ENCODE assay signal across 8 cellular contexts in the genomic region with DNA sequence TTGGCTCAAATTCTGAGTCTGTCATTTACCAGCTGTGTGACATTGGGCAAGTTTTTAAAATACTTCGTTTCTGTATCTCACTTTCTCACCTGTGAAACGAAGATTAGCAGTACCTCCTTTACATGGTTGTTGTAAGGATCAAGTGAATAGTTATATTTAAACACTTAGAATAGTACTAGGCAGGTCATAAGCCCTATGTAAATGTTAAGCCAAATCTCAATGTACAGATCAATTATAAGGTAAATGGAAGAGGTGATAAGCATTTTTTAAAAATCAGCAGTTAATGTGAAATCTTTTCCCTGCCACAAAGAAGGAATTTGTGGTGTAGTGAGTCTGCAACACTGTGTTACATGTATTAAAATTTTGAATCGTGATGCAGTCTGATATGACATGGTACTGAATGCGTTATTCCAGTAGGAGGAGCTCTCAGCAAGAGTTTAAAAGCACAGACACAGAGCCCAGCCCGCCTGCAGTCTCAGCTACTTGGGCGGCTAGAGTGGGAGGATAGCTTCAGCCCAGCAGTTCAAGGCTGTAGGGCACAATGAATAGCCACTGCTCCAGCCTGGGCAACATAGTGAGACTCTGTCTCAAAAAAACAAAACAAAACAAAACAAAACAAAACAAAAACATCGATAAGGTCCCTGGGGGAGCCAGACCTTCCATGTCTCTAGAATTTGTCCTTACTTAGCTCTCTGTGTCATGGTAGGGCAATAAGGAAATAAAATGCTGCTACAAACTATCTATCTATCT. TPM values are rescaled to one million over a fixed set of nuclear protein-coding genes. Genes with fewer than 3 reads are reported as not detected.
DNase-seq lines count a peak whose midpoint lies in the region; ATAC-seq, FAIRE-seq and TF ChIP-seq lines count a peak whose summit lies in the region.

No MANE protein-coding gene starts in this region.

- ATAC-seq in GM18511 (IDR thresholded peaks at IDR 0.05; ENCODE audit: unreplicated experiment), result peak; percentile 98
- peak; percentile 82 for ATAC-seq in HG03025 (IDR thresholded peaks at IDR 0.05; ENCODE audit: low FRiP score, unreplicated experiment)

- TF ChIP-seq CTCF in AG09309 (IDR thresholded peaks at IDR 0.05; ENCODE audit: control insufficient read depth, insufficient read depth, low read depth, low read length, missing control alignments) (peak; percentile 65), bronchial epithelial cell (IDR thresholded peaks at IDR 0.05; ENCODE audit: insufficient read depth, low read length, severe bottlenecking) (peak; percentile 69)

- H3K4me3 ChIP-seq in AG09309 (ENCODE audit: control insufficient read depth, low read depth, low read length), result no peak overlapping the region
- H3K4me3 ChIP-seq in bronchial epithelial cell (ENCODE audit: low read depth, low read length), result no peak overlapping the region

- peak; percentile 54 for DNase-seq in AG09309 (ENCODE audit: low read depth)
- DNase-seq in NCI-H2029 (lab: John Stamatoyannopoulos, UW), result peak; percentile 65
- DNase-seq in T-helper 9 cell, result peak; percentile 25
- DNase-seq in bronchial epithelial cell (ENCODE audit: low read depth), result peak; percentile 72
- DNase-seq in kidney tubule cell (ENCODE audit: low spot score), result peak; percentile 79
- peak; percentile 11 to 18 (median 18) for DNase-seq in stimulated activated CD4-positive, alpha-beta T cell treated with anti-CD3 and anti-CD28 coated beads, TNF-alpha, amount 100 ng/mL, for 4 hours (ENCODE audit: low read depth in 3 of 3)

- H3K36me3 ChIP-seq in bronchial epithelial cell (ENCODE audit: control insufficient read depth, insufficient read depth, low read length), result no peaks in the 10 kb centered on the region

- FAIRE-seq in bronchial epithelial cell (lab: Jason Lieb, UNC), result no peak

- H3K27me3 ChIP-seq in bronchial epithelial cell (ENCODE audit: control insufficient read depth, insufficient read depth, low read length), result no peaks in the 10 kb centered on the region

RNA-seq across cellular contexts. Expression of a gene that starts 46.0 kb away (rescaled TPM):
- total RNA-seq in bronchial epithelial cell, result 4.2 and 6.5 TPM in 2 replicates

RNA-seq across cellular contexts. Expression of a gene that starts 46.0 kb away (rescaled TPM):
- 12.1 and 15.1 TPM in 2 replicates for total RNA-seq in bronchial epithelial cell

Comparison
In these comparisons a context has a peak if more than half of its experiments do, and no peak if none do; other contexts are left out.
1. DNase-seq: peak in every context shown above with its lines; median percentile 79 in kidney tubule cell; 72 in bronchial epithelial cell; 65 in NCI-H2029; 54 in AG09309; 25 in T-helper 9 cell; 18 in stimulated activated CD4-positive, alpha-beta T cell treated with anti-CD3 and anti-CD28 coated beads, TNF-alpha, amount 100 ng/mL, for 4 hours.